13 cellular contexts compared by ENCODE assay signal in the genomic region with DNA sequence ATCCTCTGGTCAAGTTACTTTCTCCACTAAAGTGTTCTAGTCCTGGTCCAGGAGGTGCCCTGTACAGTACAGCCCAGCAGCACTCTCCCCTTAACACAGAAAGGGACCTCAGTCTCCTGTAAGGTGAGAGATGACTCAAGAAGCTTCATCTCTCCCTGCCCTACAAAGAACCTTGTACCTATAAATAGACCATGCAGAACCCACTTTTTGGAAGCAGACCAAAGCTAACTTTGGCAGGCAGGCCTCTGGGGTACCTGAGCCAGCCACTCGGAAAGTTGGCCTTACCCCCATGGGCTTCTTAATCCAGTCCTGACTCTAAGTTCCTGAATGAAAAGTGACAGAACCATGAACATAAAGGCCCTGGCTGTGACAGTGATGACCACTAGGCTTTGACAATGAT.
"Had no signal": no experiment of that assay in that cellular context is flagged by ENCODE, and none has a peak within 500 bp of the region (broad histone marks: within the 10 kb centered on the region; RNA-seq: fewer than 3 reads in every experiment).

No MANE protein-coding gene starts in this region.

- H3K27ac Mint-ChIP-seq: activated CD4-positive, alpha-beta memory T cell treated with anti-CD3 and anti-CD28 coated beads, Interleukin-2, amount 10 ng/mL, durations not matched to agents 7 days and 5 days; activated CD4-positive, alpha-beta T cell treated with anti-CD3 and anti-CD28 coated beads for 36 hours; activated T-cell treated with anti-CD3 and anti-CD28 coated beads, Interleukin-2, amount 50 U/mL, for 24 hours; naive thymus-derived CD4-positive, alpha-beta T cell; T-helper 17 cell had no signal

- DNase-seq: activated CD4-positive, alpha-beta memory T cell treated with anti-CD3 and anti-CD28 coated beads, Interleukin-2, amount 10 ng/mL, durations not matched to agents 7 days and 5 days; activated CD4-positive, alpha-beta T cell treated with anti-CD3 and anti-CD28 coated beads for 36 hours; activated naive CD4-positive, alpha-beta T cell treated with anti-CD3 and anti-CD28 coated beads, Interleukin-2, amount 50 U/mL, for 16 hours; activated T-cell treated with anti-CD3 and anti-CD28 coated beads, Interleukin-2, amount 50 U/mL, for 24 hours; naive thymus-derived CD4-positive, alpha-beta T cell; retina; small intestine; stimulated activated CD4-positive, alpha-beta T cell treated with anti-CD3 and anti-CD28 coated beads, Interleukin-4, amount 100 ng/mL, for 24 hours; stimulated activated naive CD4-positive, alpha-beta T cell; substantia nigra; T-helper 17 cell; WERI-Rb-1 had no signal

- H3K36me3 Mint-ChIP-seq: naive thymus-derived CD4-positive, alpha-beta T cell had no signal

- H3K4me1 Mint-ChIP-seq: activated CD4-positive, alpha-beta memory T cell treated with anti-CD3 and anti-CD28 coated beads, Interleukin-2, amount 10 ng/mL, durations not matched to agents 7 days and 5 days; activated CD4-positive, alpha-beta T cell treated with anti-CD3 and anti-CD28 coated beads for 36 hours; T-helper 17 cell had no signal

- H3K4me1 ChIP-seq: parathyroid adenoma had no signal

- ATAC-seq: activated CD4-positive, alpha-beta T cell treated with anti-CD3 and anti-CD28 coated beads for 36 hours; naive thymus-derived CD4-positive, alpha-beta T cell; T-helper 17 cell had no signal

- H3K9me3 Mint-ChIP-seq: activated CD4-positive, alpha-beta memory T cell treated with anti-CD3 and anti-CD28 coated beads, Interleukin-2, amount 10 ng/mL, durations not matched to agents 7 days and 5 days; activated T-cell treated with anti-CD3 and anti-CD28 coated beads, Interleukin-2, amount 50 U/mL, for 24 hours; naive thymus-derived CD4-positive, alpha-beta T cell had no signal

- H3K27ac ChIP-seq: parathyroid adenoma, WERI-Rb-1 had no signal

- H3K4me3 Mint-ChIP-seq: activated CD4-positive, alpha-beta memory T cell treated with anti-CD3 and anti-CD28 coated beads, Interleukin-2, amount 10 ng/mL, durations not matched to agents 7 days and 5 days; activated CD4-positive, alpha-beta T cell treated with anti-CD3 and anti-CD28 coated beads for 36 hours; activated T-cell treated with anti-CD3 and anti-CD28 coated beads, Interleukin-2, amount 50 U/mL, for 24 hours; naive thymus-derived CD4-positive, alpha-beta T cell; T-helper 17 cell had no signal

- H3K27me3 Mint-ChIP-seq: activated CD4-positive, alpha-beta memory T cell treated with anti-CD3 and anti-CD28 coated beads, Interleukin-2, amount 10 ng/mL, durations not matched to agents 7 days and 5 days had no signal

- H3K36me3 ChIP-seq: WERI-Rb-1 had no signal
